Comparison of ENCODE assay signal across 8 cellular contexts in the genomic region with DNA sequence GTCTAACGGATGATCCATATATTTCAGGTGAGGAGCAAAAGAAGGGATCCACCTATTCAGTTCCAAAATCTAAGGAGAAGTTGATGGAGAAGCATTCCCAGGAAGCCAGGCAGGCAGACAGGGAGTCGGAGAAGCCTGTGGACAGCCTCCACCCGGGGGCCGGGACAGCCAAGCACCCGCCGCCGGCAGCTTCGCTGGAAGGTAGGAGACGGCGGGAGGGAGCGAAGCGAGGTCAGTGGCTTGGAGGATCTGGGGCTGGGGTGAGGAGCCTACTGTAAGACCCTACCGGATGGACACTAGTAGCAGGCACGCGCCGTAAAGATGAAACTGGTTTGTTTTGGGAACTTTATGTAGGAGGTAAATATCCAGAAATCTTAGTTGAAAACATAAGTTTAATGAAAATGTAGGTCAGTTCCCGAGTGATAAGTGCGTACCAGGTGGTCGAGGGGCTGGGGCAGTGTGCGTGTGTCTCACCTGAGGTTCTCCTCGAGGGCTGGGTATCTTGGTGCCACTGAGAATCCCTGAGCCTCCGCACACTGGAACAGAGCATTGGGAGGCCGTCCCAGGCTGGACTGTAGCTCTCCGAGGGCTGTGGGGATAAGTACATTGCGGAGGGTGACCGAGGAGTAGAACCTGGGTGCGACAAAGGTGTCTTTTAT. TPM values are rescaled to one million over a fixed set of nuclear protein-coding genes. Genes with fewer than 3 reads are reported as not detected.
DNase-seq lines count a peak whose midpoint lies in the region; ATAC-seq and TF ChIP-seq lines count a peak whose summit lies in the region.

No MANE protein-coding gene starts in this region.

- H3K4me3 ChIP-seq in GM06990 (replicated peaks; ENCODE audit: low read depth, low read length) (peak overlapping the region; percentile 96), esophagus (ENCODE audit: low read depth in 1 of 2, low read length in 2 of 2) (peak overlapping the region; percentile 81 to 96)

- H3K27ac ChIP-seq in 22Rv1, result peak overlapping the region; percentile 92
- peak overlapping the region; percentile 89 to 93 for H3K27ac ChIP-seq in esophagus (ENCODE audit: low read depth in 2 of 2, low read length in 1 of 2)

- H3K9me3 ChIP-seq in esophagus (ENCODE audit: control insufficient read depth in 2 of 2, insufficient read depth in 1 of 2, low read depth in 1 of 2, low read length in 1 of 2), result no peaks in the 10 kb centered on the region

- peak overlapping the region; percentile 94 for H3K27ac Mint-ChIP-seq in neural crest cell (ENCODE audit: unreplicated experiment)

- H3K36me3 ChIP-seq in GM06990 (ENCODE audit: control insufficient read depth, insufficient read depth, low read length) (peaks cover 6% of the 10 kb centered on the region), esophagus (ENCODE audit: control insufficient read depth in 2 of 2, insufficient read depth in 2 of 2, low read length in 1 of 2) (peaks cover 0 to 2% of the 10 kb centered on the region in 2 donors)

- ATAC-seq in SK-N-SH treated with all-trans-retinoic acid at 6 μM for 48 hours, result peak; percentile 53
- no peak for ATAC-seq in HG03280 (IDR thresholded peaks at IDR 0.05; ENCODE audit: unreplicated experiment)
- no peak for ATAC-seq in HG03439 (IDR thresholded peaks at IDR 0.05; ENCODE audit: unreplicated experiment)
- ATAC-seq in GM21576 (IDR thresholded peaks at IDR 0.05; ENCODE audit: unreplicated experiment), result no peak

- DNase-seq in GM06990 (ENCODE audit: extremely low read depth, insufficient read length) (no peak), neural crest cell (ENCODE audit: low read depth, low spot score) (no peak)

- WGBS in esophagus, 2 donors, result 14 to 15% methylated on average over 27 of the region's 27 CpGs

- H3K27me3 Mint-ChIP-seq in neural crest cell (ENCODE audit: low read depth), result no peaks in the 10 kb centered on the region

- H3K4me3 Mint-ChIP-seq in neural crest cell, result peak overlapping the region; percentile 89

- peaks cover 19% of the 10 kb centered on the region for H3K4me1 Mint-ChIP-seq in neural crest cell

- H3K9me3 Mint-ChIP-seq in neural crest cell, result no peaks in the 10 kb centered on the region

- TF ChIP-seq CTCF in 22Rv1 (IDR thresholded peaks at IDR 0.05) (no peak), GM06990 (IDR thresholded peaks at IDR 0.05; ENCODE audit: insufficient read depth, low read length, poor library complexity, severe bottlenecking) (no peak), neural crest cell (conservative IDR thresholded peaks at IDR 0.05) (no peak)

- H3K27me3 ChIP-seq in GM06990 (replicated peaks; ENCODE audit: control insufficient read depth, insufficient read depth, low read length), result no peaks in the 10 kb centered on the region
- no peaks in the 10 kb centered on the region for H3K27me3 ChIP-seq in esophagus (ENCODE audit: control insufficient read depth in 1 of 2, insufficient read depth in 2 of 2, low read length in 2 of 2)

- peaks cover 5 to 6% of the 10 kb centered on the region in 2 donors for H3K4me1 ChIP-seq in esophagus (ENCODE audit: control insufficient read depth in 2 of 2, insufficient read depth in 2 of 2, low read length in 1 of 2)

- peaks cover 28% of the 10 kb centered on the region for H3K36me3 Mint-ChIP-seq in neural crest cell (ENCODE audit: low read depth)

TF ChIP-seq in SK-N-SH treated with all-trans-retinoic acid at 6 μM for 48 hours, 23 proteins besides CTCF, POLR2A, EP300 and RAD21:
- TF ChIP-seq, protein P1, sequence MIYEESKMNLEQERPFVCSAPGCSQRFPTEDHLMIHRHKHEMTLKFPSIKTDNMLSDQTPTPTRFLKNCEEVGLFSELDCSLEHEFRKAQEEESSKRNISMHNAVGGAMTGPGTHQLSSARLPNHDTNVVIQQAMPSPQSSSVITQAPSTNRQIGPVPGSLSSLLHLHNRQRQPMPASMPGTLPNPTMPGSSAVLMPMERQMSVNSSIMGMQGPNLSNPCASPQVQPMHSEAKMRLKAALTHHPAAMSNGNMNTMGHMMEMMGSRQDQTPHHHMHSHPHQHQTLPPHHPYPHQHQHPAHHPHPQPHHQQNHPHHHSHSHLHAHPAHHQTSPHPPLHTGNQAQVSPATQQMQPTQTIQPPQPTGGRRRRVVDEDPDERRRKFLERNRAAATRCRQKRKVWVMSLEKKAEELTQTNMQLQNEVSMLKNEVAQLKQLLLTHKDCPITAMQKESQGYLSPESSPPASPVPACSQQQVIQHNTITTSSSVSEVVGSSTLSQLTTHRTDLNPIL (CRISPR knock-in tag; IDR thresholded peaks at IDR 0.05; ENCODE audit: low read depth), result no peak
- no peak for TF ChIP-seq ZNF70 (CRISPR knock-in tag; IDR thresholded peaks at IDR 0.05)
- no peak for TF ChIP-seq PPARA (CRISPR knock-in tag; IDR thresholded peaks at IDR 0.05; ENCODE audit: borderline replicate concordance)
- no peak for TF ChIP-seq ZNF8 (CRISPR knock-in tag; IDR thresholded peaks at IDR 0.05)
- TF ChIP-seq, protein P2, sequence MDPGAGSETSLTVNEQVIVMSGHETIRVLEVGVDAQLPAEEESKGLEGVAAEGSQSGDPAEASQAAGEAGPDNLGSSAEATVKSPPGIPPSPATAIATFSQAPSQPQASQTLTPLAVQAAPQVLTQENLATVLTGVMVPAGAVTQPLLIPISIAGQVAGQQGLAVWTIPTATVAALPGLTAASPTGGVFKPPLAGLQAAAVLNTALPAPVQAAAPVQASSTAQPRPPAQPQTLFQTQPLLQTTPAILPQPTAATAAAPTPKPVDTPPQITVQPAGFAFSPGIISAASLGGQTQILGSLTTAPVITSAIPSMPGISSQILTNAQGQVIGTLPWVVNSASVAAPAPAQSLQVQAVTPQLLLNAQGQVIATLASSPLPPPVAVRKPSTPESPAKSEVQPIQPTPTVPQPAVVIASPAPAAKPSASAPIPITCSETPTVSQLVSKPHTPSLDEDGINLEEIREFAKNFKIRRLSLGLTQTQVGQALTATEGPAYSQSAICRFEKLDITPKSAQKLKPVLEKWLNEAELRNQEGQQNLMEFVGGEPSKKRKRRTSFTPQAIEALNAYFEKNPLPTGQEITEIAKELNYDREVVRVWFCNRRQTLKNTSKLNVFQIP (CRISPR knock-in tag; IDR thresholded peaks at IDR 0.05; ENCODE audit: borderline replicate concordance, low read depth), result no peak
- TF ChIP-seq OSR1 (CRISPR knock-in tag; IDR thresholded peaks at IDR 0.05), result no peak
- no peak for TF ChIP-seq BACH2 (CRISPR knock-in tag; IDR thresholded peaks at IDR 0.05; ENCODE audit: borderline replicate concordance)
- TF ChIP-seq TOX (CRISPR knock-in tag; IDR thresholded peaks at IDR 0.05; ENCODE audit: borderline replicate concordance), result no peak
- no peak for TF ChIP-seq ESRRG (CRISPR knock-in tag; IDR thresholded peaks at IDR 0.05)
- no peak for TF ChIP-seq ZNF565 (CRISPR knock-in tag; conservative IDR thresholded peaks at IDR 0.05; ENCODE audit: low read depth)
- TF ChIP-seq ZFP3 (CRISPR knock-in tag; IDR thresholded peaks at IDR 0.05), result no peak
- TF ChIP-seq SNAI2 (CRISPR knock-in tag; IDR thresholded peaks at IDR 0.05), result no peak
- TF ChIP-seq GLIS3 (CRISPR knock-in tag; IDR thresholded peaks at IDR 0.05), result no peak

RNA-seq across cellular contexts. Expression of a gene that starts 0.7 kb away (rescaled TPM):
- polyA plus RNA-seq in esophagus, result 1 to 10 TPM; 3.5 to 5.4 TPM
- 41.7 and 42.6 TPM in 2 replicates for total RNA-seq in neural crest cell

RNA-seq across cellular contexts. Expression of a gene that starts 0.8 kb away (rescaled TPM):
- polyA plus RNA-seq in esophagus, result 10 to 100 TPM; 58.8 to 71.9 TPM
- 93.9 and 102 TPM in 2 replicates for total RNA-seq in neural crest cell

RNA-seq across cellular contexts. Expression of a gene that starts 28.1 kb away (rescaled TPM):
- 10 to 100 TPM; 49.2 to 88.8 TPM for polyA plus RNA-seq in esophagus
- total RNA-seq in neural crest cell, result 127 and 131 TPM in 2 replicates

RNA-seq across cellular contexts. Expression of a gene that starts 43.2 kb away (rescaled TPM):
- 1 to 10 TPM; 4.8 to 6.5 TPM for polyA plus RNA-seq in esophagus
- total RNA-seq in neural crest cell, result 8.6 and 10.6 TPM in 2 replicates

RNA-seq across cellular contexts. Expression of a gene that starts 44.9 kb away (rescaled TPM):
- polyA plus RNA-seq in esophagus, result under 1 TPM in 1 of 2 donors, not detected in 1; 0.05 TPM
- 0.21 and 0.41 TPM in 2 replicates for total RNA-seq in neural crest cell
